Comparison of ENCODE assay signal across 19 cellular contexts in genomic region chr5:142396436-142396835, GRCh38.
DNase-seq lines count a peak whose midpoint lies in the region; ATAC-seq and TF ChIP-seq lines count a peak whose summit lies in the region.
"Had no signal": no experiment of that assay in that cellular context is flagged by ENCODE, and none has a peak within 500 bp of the region (broad histone marks: within the 10 kb centered on the region; RNA-seq: fewer than 3 reads in every experiment).

No MANE protein-coding gene starts in this region.

- TF ChIP-seq POLR2A in upper lobe of left lung (IDR thresholded peaks at IDR 0.05): no peak

- peaks cover 0 to 13% (median 9%) of the 10 kb centered on the region in 4 donors for H3K9me3 ChIP-seq in upper lobe of left lung
- H3K9me3 ChIP-seq: A549, BE2C, HAP-1 had no signal

- 81 to 94% methylated on average over 1 of the region's 1 CpG for WGBS in upper lobe of left lung, 2 donors

- TF ChIP-seq CTCF in upper lobe of left lung (IDR thresholded peaks at IDR 0.05): no peak

- no peak overlapping the region for H3K4me3 Mint-ChIP-seq in activated naive CD4-positive, alpha-beta T cell treated with anti-CD3 and anti-CD28 coated beads, Interleukin-2, amount 50 U/mL, for 24 hours
- no peak overlapping the region for H3K4me3 Mint-ChIP-seq in activated CD8-positive, alpha-beta T cell treated with anti-CD3 and anti-CD28 coated beads, Interleukin-2, amount 10 ng/mL, durations not matched to agents 7 days and 5 days
- H3K4me3 Mint-ChIP-seq: CD4-positive, alpha-beta memory T cell; HFFc6 had no signal

- POLR2A ChIA-PET in activated CD8-positive, alpha-beta T cell treated with anti-CD3 and anti-CD28 coated beads, Interleukin-2, amount 10 ng/mL, durations not matched to agents 7 days and 5 days (lab: Charles Lee): no interaction called here

- no peak overlapping the region for H3K4me3 ChIP-seq in upper lobe of left lung
- H3K4me3 ChIP-seq: A549; BLaER1 treated with 17β-estradiol and CSF1 and Interleukin-3, amounts not matched to agents 10 nM and 100 nM; HAP-1 had no signal

- peaks cover 22% of the 10 kb centered on the region for H3K9me3 Mint-ChIP-seq in activated naive CD4-positive, alpha-beta T cell treated with anti-CD3 and anti-CD28 coated beads, Interleukin-2, amount 50 U/mL, for 24 hours
- H3K9me3 Mint-ChIP-seq in activated CD8-positive, alpha-beta T cell treated with anti-CD3 and anti-CD28 coated beads, Interleukin-2, amount 10 ng/mL, durations not matched to agents 7 days and 5 days (ENCODE audit: insufficient read depth): no peaks in the 10 kb centered on the region

- no peak for TF ChIP-seq EP300 in upper lobe of left lung (IDR thresholded peaks at IDR 0.05)

- no peaks in the 10 kb centered on the region for H3K36me3 ChIP-seq in upper lobe of left lung
- H3K36me3 ChIP-seq: BE2C, HAP-1 had no signal

- peak overlapping the region; percentile 38 for H3K27ac Mint-ChIP-seq in activated naive CD4-positive, alpha-beta T cell treated with anti-CD3 and anti-CD28 coated beads, Interleukin-2, amount 50 U/mL, for 24 hours
- no peak overlapping the region for H3K27ac Mint-ChIP-seq in activated CD8-positive, alpha-beta T cell treated with anti-CD3 and anti-CD28 coated beads, Interleukin-2, amount 10 ng/mL, durations not matched to agents 7 days and 5 days
- H3K27ac Mint-ChIP-seq: HFFc6 had no signal

- no peak for DNase-seq in activated naive CD4-positive, alpha-beta T cell treated with Interleukin-2 at 50 U/mL for 16 hours
- DNase-seq in NAMALWA (ENCODE audit: low spot score): peak; percentile 19
- DNase-seq in islet precursor cell: peak; percentile 4
- DNase-seq in activated CD8-positive, alpha-beta T cell treated with anti-CD3 and anti-CD28 coated beads, Interleukin-2, amount 10 ng/mL, durations not matched to agents 7 days and 5 days: no peak
- no peak for DNase-seq in upper lobe of left lung
- DNase-seq: 8988T; ACHN; AML-193; BE2C; CD4-positive, alpha-beta memory T cell; COR-L47; DMS153; DND-41; GOT3; HFFc6 had no signal

- no peaks in the 10 kb centered on the region for H3K27me3 Mint-ChIP-seq in activated naive CD4-positive, alpha-beta T cell treated with anti-CD3 and anti-CD28 coated beads, Interleukin-2, amount 50 U/mL, for 24 hours
- peaks cover 9% of the 10 kb centered on the region for H3K27me3 Mint-ChIP-seq in activated CD8-positive, alpha-beta T cell treated with anti-CD3 and anti-CD28 coated beads, Interleukin-2, amount 10 ng/mL, durations not matched to agents 7 days and 5 days (ENCODE audit: low read depth)

- ATAC-seq in activated CD8-positive, alpha-beta T cell treated with anti-CD3 and anti-CD28 coated beads, Interleukin-2, amount 10 ng/mL, durations not matched to agents 7 days and 5 days: no peak
- ATAC-seq in upper lobe of left lung (ENCODE audit: low FRiP score in 2 of 2): no peak
- ATAC-seq: A549 had no signal

- H3K27ac ChIP-seq in upper lobe of left lung: no peak overlapping the region
- H3K27ac ChIP-seq: A549; BLaER1 treated with 17β-estradiol and CSF1 and Interleukin-3, amounts not matched to agents 10 nM and 100 nM had no signal

- H3K36me3 Mint-ChIP-seq in activated naive CD4-positive, alpha-beta T cell treated with anti-CD3 and anti-CD28 coated beads, Interleukin-2, amount 50 U/mL, for 24 hours: peaks cover 6% of the 10 kb centered on the region
- no peaks in the 10 kb centered on the region for H3K36me3 Mint-ChIP-seq in activated CD8-positive, alpha-beta T cell treated with anti-CD3 and anti-CD28 coated beads, Interleukin-2, amount 10 ng/mL, durations not matched to agents 7 days and 5 days (ENCODE audit: low read depth)

- H3K27me3 ChIP-seq in upper lobe of left lung: no peaks in the 10 kb centered on the region
- H3K27me3 ChIP-seq: BE2C; BLaER1 treated with 17β-estradiol and CSF1 and Interleukin-3, amounts not matched to agents 10 nM and 100 nM had no signal

- CTCF ChIA-PET in activated CD8-positive, alpha-beta T cell treated with anti-CD3 and anti-CD28 coated beads, Interleukin-2, amount 10 ng/mL, durations not matched to agents 7 days and 5 days (lab: Charles Lee): no interaction called here

- H3K4me1 ChIP-seq in upper lobe of left lung: no peaks in the 10 kb centered on the region
- H3K4me1 ChIP-seq: A549, HAP-1 had no signal

- no peaks in the 10 kb centered on the region for H3K4me1 Mint-ChIP-seq in activated naive CD4-positive, alpha-beta T cell treated with anti-CD3 and anti-CD28 coated beads, Interleukin-2, amount 50 U/mL, for 24 hours
- H3K4me1 Mint-ChIP-seq in activated CD8-positive, alpha-beta T cell treated with anti-CD3 and anti-CD28 coated beads, Interleukin-2, amount 10 ng/mL, durations not matched to agents 7 days and 5 days (ENCODE audit: low read depth): no peaks in the 10 kb centered on the region

Comparison
In these comparisons a context has a peak if more than half of its experiments do, and no peak if none do; other contexts are left out.
1. DNase-seq: peak in NAMALWA (single experiment) and islet precursor cell (single experiment); none in activated naive CD4-positive, alpha-beta T cell treated with Interleukin-2 at 50 U/mL for 16 hours (single experiment), activated CD8-positive, alpha-beta T cell treated with anti-CD3 and anti-CD28 coated beads, Interleukin-2, amount 10 ng/mL, durations not matched to agents 7 days and 5 days (single experiment) and upper lobe of left lung (0 of 2).